Comparison of ENCODE assay signal across 1 cellular context in the genomic region with DNA sequence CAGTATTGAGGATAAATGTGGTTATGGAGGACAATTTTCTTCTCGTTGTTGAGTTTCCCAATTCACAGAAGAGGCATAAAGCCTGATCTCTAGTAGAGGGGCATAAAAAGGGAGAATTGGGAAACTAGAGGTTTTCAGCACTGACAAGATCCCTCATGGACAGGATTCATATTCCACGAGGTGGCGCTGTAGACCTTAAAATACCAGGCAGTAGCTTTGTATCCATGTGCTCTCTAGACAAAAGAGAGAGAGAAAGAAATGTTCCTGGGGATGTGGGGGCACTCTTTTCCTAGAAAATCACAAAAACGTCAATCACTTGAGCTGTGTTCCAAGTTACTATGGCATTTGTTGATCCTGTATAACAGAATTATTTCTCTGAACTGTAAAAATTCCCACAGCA.
TF ChIP-seq lines count a peak whose summit lies in the region.

No MANE protein-coding gene starts in this region.

TF ChIP-seq in GM23338, 12 proteins besides CTCF, POLR2A, EP300 and RAD21 (continued from another document):
- TF ChIP-seq, protein P1, sequence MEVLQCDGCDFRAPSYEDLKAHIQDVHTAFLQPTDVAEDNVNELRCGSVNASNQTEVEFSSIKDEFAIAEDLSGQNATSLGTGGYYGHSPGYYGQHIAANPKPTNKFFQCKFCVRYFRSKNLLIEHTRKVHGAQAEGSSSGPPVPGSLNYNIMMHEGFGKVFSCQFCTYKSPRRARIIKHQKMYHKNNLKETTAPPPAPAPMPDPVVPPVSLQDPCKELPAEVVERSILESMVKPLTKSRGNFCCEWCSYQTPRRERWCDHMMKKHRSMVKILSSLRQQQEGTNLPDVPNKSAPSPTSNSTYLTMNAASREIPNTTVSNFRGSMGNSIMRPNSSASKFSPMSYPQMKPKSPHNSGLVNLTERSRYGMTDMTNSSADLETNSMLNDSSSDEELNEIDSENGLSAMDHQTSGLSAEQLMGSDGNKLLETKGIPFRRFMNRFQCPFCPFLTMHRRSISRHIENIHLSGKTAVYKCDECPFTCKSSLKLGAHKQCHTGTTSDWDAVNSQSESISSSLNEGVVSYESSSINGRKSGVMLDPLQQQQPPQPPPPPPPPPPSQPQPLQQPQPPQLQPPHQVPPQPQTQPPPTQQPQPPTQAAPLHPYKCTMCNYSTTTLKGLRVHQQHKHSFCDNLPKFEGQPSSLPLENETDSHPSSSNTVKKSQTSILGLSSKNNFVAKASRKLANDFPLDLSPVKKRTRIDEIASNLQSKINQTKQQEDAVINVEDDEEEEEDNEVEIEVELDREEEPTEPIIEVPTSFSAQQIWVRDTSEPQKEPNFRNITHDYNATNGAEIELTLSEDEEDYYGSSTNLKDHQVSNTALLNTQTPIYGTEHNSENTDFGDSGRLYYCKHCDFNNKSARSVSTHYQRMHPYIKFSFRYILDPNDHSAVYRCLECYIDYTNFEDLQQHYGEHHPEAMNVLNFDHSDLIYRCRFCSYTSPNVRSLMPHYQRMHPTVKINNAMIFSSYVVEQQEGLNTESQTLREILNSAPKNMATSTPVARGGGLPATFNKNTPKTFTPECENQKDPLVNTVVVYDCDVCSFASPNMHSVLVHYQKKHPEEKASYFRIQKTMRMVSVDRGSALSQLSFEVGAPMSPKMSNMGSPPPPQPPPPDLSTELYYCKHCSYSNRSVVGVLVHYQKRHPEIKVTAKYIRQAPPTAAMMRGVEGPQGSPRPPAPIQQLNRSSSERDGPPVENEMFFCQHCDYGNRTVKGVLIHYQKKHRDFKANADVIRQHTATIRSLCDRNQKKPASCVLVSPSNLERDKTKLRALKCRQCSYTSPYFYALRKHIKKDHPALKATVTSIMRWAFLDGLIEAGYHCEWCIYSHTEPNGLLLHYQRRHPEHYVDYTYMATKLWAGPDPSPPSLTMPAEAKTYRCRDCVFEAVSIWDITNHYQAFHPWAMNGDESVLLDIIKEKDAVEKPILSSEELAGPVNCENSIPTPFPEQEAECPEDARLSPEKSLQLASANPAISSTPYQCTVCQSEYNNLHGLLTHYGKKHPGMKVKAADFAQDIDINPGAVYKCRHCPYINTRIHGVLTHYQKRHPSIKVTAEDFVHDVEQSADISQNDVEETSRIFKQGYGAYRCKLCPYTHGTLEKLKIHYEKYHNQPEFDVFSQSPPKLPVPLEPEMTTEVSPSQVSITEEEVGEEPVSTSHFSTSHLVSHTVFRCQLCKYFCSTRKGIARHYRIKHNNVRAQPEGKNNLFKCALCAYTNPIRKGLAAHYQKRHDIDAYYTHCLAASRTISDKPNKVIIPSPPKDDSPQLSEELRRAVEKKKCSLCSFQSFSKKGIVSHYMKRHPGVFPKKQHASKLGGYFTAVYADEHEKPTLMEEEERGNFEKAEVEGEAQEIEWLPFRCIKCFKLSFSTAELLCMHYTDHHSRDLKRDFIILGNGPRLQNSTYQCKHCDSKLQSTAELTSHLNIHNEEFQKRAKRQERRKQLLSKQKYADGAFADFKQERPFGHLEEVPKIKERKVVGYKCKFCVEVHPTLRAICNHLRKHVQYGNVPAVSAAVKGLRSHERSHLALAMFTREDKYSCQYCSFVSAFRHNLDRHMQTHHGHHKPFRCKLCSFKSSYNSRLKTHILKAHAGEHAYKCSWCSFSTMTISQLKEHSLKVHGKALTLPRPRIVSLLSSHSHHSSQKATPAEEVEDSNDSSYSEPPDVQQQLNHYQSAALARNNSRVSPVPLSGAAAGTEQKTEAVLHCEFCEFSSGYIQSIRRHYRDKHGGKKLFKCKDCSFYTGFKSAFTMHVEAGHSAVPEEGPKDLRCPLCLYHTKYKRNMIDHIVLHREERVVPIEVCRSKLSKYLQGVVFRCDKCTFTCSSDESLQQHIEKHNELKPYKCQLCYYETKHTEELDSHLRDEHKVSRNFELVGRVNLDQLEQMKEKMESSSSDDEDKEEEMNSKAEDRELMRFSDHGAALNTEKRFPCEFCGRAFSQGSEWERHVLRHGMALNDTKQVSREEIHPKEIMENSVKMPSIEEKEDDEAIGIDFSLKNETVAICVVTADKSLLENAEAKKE (CRISPR knock-in tag; IDR thresholded peaks at IDR 0.05), result no peak
- TF ChIP-seq STAT1 (IDR thresholded peaks at IDR 0.05; ENCODE audit: unreplicated experiment), result no peak
- no peak for TF ChIP-seq JUNB (IDR thresholded peaks at IDR 0.05; ENCODE audit: unreplicated experiment)
- TF ChIP-seq NANOG (IDR thresholded peaks at IDR 0.05; ENCODE audit: borderline replicate concordance), result no peak
- TF ChIP-seq EZH2 (IDR thresholded peaks at IDR 0.05; ENCODE audit: low read depth, unreplicated experiment), result no peak
